Comparison of ENCODE assay signal across 13 cellular contexts in genomic region chr11:112822478-112823274, GRCh38.
A peak's percentile ranks its signal among the peaks of the same experiment; 100 is the strongest.
DNase-seq lines count a peak whose midpoint lies in the region; ATAC-seq, FAIRE-seq and TF ChIP-seq lines count a peak whose summit lies in the region.
"Had no signal": no experiment of that assay in that cellular context is flagged by ENCODE, and none has a peak within 500 bp of the region (broad histone marks: within the 10 kb centered on the region; RNA-seq: fewer than 3 reads in every experiment).

No MANE protein-coding gene starts in this region.

- H3K27ac Mint-ChIP-seq in naive thymus-derived CD4-positive, alpha-beta T cell = no peak overlapping the region

- H4K20me1 ChIP-seq in SK-N-SH (ENCODE audit: insufficient read depth) = no peaks in the 10 kb centered on the region

- no peak overlapping the region for H3K9ac ChIP-seq in SK-N-SH

- TF ChIP-seq EP300 in SK-N-SH (IDR thresholded peaks at IDR 0.05; ENCODE audit: borderline replicate concordance in 1 of 2, low read depth in 1 of 2, low read length in 1 of 2) = no peak

- 25% methylated on average over 3 of the region's 3 CpGs for WGBS in SK-N-SH (ENCODE audit: low lambda C conversion rate)

- DNase-seq in SK-N-SH = no peak
- DNase-seq in NCI-H524 treated with DMSO at 0.1 percent for 48 hours (lab: John Stamatoyannopoulos, UW) = peak; percentile 63
- DNase-seq in epithelial cell of proximal tubule (ENCODE audit: low read depth) = peak; percentile 35
- peak; percentile 14 for DNase-seq in retinal pigment epithelial cell (ENCODE audit: low read depth)
- DNase-seq in Right ventricle myocardium superior = no peak
- DNase-seq in GM19239 (ENCODE audit: insufficient read length, low spot score) = no peak
- DNase-seq in naive thymus-derived CD4-positive, alpha-beta T cell = no peak
- DNase-seq: activated T-cell treated with anti-CD3 and anti-CD28 coated beads for 4 hours; stimulated activated CD4-positive, alpha-beta T cell treated with anti-CD3 and anti-CD28 coated beads, Interleukin-4, amount 100 ng/mL, for 4 hours; stimulated activated naive CD4-positive, alpha-beta T cell; uterus had no signal

- H3K4me1 Mint-ChIP-seq in naive thymus-derived CD4-positive, alpha-beta T cell = no peaks in the 10 kb centered on the region

- TF ChIP-seq CTCF in SK-N-SH (IDR thresholded peaks at IDR 0.05) = no peak
- TF ChIP-seq CTCF in epithelial cell of proximal tubule (conservative IDR thresholded peaks at IDR 0.05; ENCODE audit: low read depth, low read length) = no peak
- no peak for TF ChIP-seq CTCF in retinal pigment epithelial cell (conservative IDR thresholded peaks at IDR 0.05; ENCODE audit: low read depth, low read length)

- ATAC-seq in SK-N-SH treated with all-trans-retinoic acid at 6 μM for 48 hours (peak; percentile 61), Right ventricle myocardium superior (ENCODE audit: poor library complexity) (no peak)
- ATAC-seq in naive thymus-derived CD4-positive, alpha-beta T cell = no peak
- ATAC-seq: activated CD4-positive, CD25-positive, alpha-beta regulatory T cell treated with anti-CD3 and anti-CD28 coated beads, Interleukin-2, amount 50 U/mL, for 24 hours had no signal

- H3K27ac ChIP-seq in SK-N-SH (ENCODE audit: low read depth in 2 of 2, low read length in 1 of 2) = no peak overlapping the region
- no peak overlapping the region for H3K27ac ChIP-seq in naive thymus-derived CD4-positive, alpha-beta T cell (ENCODE audit: low read depth, low read length)
- H3K27ac ChIP-seq: uterus had no signal

- H3K9me3 ChIP-seq in SK-N-SH = no peaks in the 10 kb centered on the region
- no peaks in the 10 kb centered on the region for H3K9me3 ChIP-seq in naive thymus-derived CD4-positive, alpha-beta T cell (ENCODE audit: control insufficient read depth in 2 of 3, low read length in 3 of 3)
- H3K9me3 ChIP-seq: uterus had no signal

- H3K4me2 ChIP-seq in SK-N-SH = no peak overlapping the region

- no peak overlapping the region for H2AFZ ChIP-seq in SK-N-SH (ENCODE audit: low read depth)

- POLR2A ChIA-PET in SK-N-SH (lab: Yijun Ruan, JAX) = interaction anchor here (1.3 kb wide), 1 partner anchor 12 kb away, joined by 3 read pairs; no protein-coding TSS in a partner anchor
- POLR2A ChIA-PET in naive thymus-derived CD4-positive, alpha-beta T cell (lab: Charles Lee) = no interaction called here

- H3K36me3 ChIP-seq in SK-N-SH (replicated peaks in 1 of 2; ENCODE audit: control insufficient read depth in 1 of 2, insufficient read depth in 2 of 2, low read length in 1 of 2) = no peaks in the 10 kb centered on the region
- no peaks in the 10 kb centered on the region for H3K36me3 ChIP-seq in naive thymus-derived CD4-positive, alpha-beta T cell (ENCODE audit: control insufficient read depth in 2 of 3, insufficient read depth in 3 of 3, low read length in 3 of 3)
- H3K36me3 ChIP-seq: uterus had no signal

- CTCF ChIA-PET in SK-N-SH (lab: Yijun Ruan, JAX) = interaction anchor here (0.9 to 1.8 kb wide), 4 partner anchors 11 to 234 kb away, joined by 3 to 5 read pairs (median 4); no protein-coding TSS in a partner anchor
- CTCF ChIA-PET in naive thymus-derived CD4-positive, alpha-beta T cell (lab: Charles Lee) = no interaction called here

- H3K9me2 ChIP-seq in SK-N-SH = no peaks in the 10 kb centered on the region

- TF ChIP-seq RAD21 in SK-N-SH (IDR thresholded peaks at IDR 0.05; ENCODE audit: low read length) = no peak

- H3F3A ChIP-seq in SK-N-SH (replicated peaks; ENCODE audit: insufficient read depth) = no peaks in the 10 kb centered on the region

- peaks cover 0 to 9% of the 10 kb centered on the region in 2 experiments; a peak in 1 of 4 replicates for H3K4me1 ChIP-seq in SK-N-SH (ENCODE audit: control insufficient read depth in 1 of 2, insufficient read depth in 2 of 2, low read depth in 1 of 2, low read length in 1 of 2)
- H3K4me1 ChIP-seq in naive thymus-derived CD4-positive, alpha-beta T cell (ENCODE audit: control insufficient read depth in 2 of 2, insufficient read depth in 2 of 2, low read length in 2 of 2) = no peaks in the 10 kb centered on the region
- H3K4me1 ChIP-seq: uterus had no signal

- no peaks in the 10 kb centered on the region for H3K27me3 ChIP-seq in SK-N-SH (ENCODE audit: insufficient read depth)
- H3K27me3 ChIP-seq in naive thymus-derived CD4-positive, alpha-beta T cell (ENCODE audit: control insufficient read depth in 2 of 2, insufficient read depth in 2 of 2, low read length in 2 of 2) = no peaks in the 10 kb centered on the region
- H3K27me3 ChIP-seq: uterus had no signal

- no peak for FAIRE-seq in GM19239 (lab: Jason Lieb, UNC)

- H3K79me2 ChIP-seq in SK-N-SH (ENCODE audit: insufficient read depth) = no peaks in the 10 kb centered on the region

- no peaks in the 10 kb centered on the region for H3K36me3 Mint-ChIP-seq in naive thymus-derived CD4-positive, alpha-beta T cell

- H3K9me3 Mint-ChIP-seq in naive thymus-derived CD4-positive, alpha-beta T cell = peaks cover 0 to 4% (median 0%) of the 10 kb centered on the region in 11 donors

- peaks cover 4 to 30% (median 25%) of the 10 kb centered on the region in 5 donors for H3K27me3 Mint-ChIP-seq in naive thymus-derived CD4-positive, alpha-beta T cell

- H3K4me3 ChIP-seq in SK-N-SH (ENCODE audit: low read depth in 2 of 2, low read length in 1 of 2) (no peak overlapping the region), epithelial cell of proximal tubule (ENCODE audit: low read depth, low read length) (no peak overlapping the region), retinal pigment epithelial cell (ENCODE audit: low read length) (no peak overlapping the region)
- no peak overlapping the region for H3K4me3 ChIP-seq in naive thymus-derived CD4-positive, alpha-beta T cell (ENCODE audit: low read length)
- H3K4me3 ChIP-seq: uterus had no signal

- H3K4me3 Mint-ChIP-seq in naive thymus-derived CD4-positive, alpha-beta T cell = no peak overlapping the region

- intact Hi-C loops in Right ventricle myocardium superior (cut with DNase I) = no loop called here
- intact Hi-C loops in naive thymus-derived CD4-positive, alpha-beta T cell (cut with micrococcal nuclease) = no loop called here

TF ChIP-seq in SK-N-SH treated with all-trans-retinoic acid at 6 μM for 48 hours, 23 proteins besides CTCF, POLR2A, EP300 and RAD21 (continues in another document):
- TF ChIP-seq CREB5 (CRISPR knock-in tag; IDR thresholded peaks at IDR 0.05; ENCODE audit: low read depth) = no peak
- no peak for TF ChIP-seq PATZ1 (CRISPR knock-in tag; IDR thresholded peaks at IDR 0.05; ENCODE audit: borderline replicate concordance)
- TF ChIP-seq TCF4 (CRISPR knock-in tag; IDR thresholded peaks at IDR 0.05; ENCODE audit: borderline replicate concordance) = no peak

TF ChIP-seq in SK-N-SH, 30 proteins besides CTCF, POLR2A, EP300 and RAD21:
- TF ChIP-seq POLR2AphosphoS5 (IDR thresholded peaks at IDR 0.05; ENCODE audit: low read depth, low read length) (no peak), TAF1 (IDR thresholded peaks at IDR 0.05; ENCODE audit: borderline replicate concordance, low read depth, low read length) (no peak), NFIC (IDR thresholded peaks at IDR 0.05; ENCODE audit: borderline replicate concordance) (no peak), RXRA (IDR thresholded peaks at IDR 0.05; ENCODE audit: borderline replicate concordance, low read depth) (no peak), GATA2 (CRISPR knock-in tag; IDR thresholded peaks at IDR 0.05) (no peak), FOXM1 (IDR thresholded peaks at IDR 0.05; ENCODE audit: low read depth) (no peak)

Comparison
In these comparisons a context has a peak if more than half of its experiments do, and no peak if none do; other contexts are left out.
1. DNase-seq: peak in NCI-H524 treated with DMSO at 0.1 percent for 48 hours (single experiment), epithelial cell of proximal tubule (single experiment) and retinal pigment epithelial cell (single experiment); none in SK-N-SH (single experiment), Right ventricle myocardium superior (single experiment), GM19239 (single experiment) and naive thymus-derived CD4-positive, alpha-beta T cell (0 of 9).